In the genomic region with DNA sequence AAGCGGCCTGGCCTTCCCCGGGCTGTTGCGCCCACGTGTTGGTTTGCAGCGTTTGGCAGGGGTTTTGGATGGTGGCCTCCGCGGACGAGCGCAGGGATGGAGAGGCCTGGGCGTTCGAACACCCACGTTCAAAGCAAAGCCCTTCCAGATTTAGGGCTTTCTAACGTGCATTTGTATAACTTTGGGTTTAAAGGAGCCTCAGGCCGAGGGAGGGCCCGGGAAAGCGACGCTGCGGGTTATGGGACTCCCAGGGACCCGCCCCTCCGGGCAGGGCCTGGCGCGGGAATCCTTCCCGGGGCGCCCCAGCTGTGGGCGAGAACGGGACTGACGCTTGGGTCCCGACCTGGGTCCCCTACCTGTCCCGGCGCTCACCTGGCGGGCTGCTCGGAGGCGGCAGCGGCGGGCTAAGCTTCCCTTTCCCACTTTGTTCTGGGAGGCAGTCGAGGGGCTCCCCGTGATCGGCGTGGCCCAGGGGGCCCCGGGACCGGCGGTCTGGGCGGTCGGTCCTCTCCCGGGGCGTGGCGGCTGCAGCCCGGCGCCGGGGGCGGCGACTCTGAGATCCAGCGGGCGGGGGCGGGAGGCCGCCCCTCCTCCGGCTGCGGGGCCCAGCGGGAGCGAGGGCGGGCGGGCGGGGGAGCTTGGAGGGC, we compare ENCODE assay signal across 1 cellular context.
A peak's percentile ranks its signal among the peaks of the same experiment; 100 is the strongest.
TF ChIP-seq lines count a peak whose summit lies in the region.

A gene with protein sequence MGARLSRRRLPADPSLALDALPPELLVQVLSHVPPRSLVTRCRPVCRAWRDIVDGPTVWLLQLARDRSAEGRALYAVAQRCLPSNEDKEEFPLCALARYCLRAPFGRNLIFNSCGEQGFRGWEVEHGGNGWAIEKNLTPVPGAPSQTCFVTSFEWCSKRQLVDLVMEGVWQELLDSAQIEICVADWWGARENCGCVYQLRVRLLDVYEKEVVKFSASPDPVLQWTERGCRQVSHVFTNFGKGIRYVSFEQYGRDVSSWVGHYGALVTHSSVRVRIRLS (minus strand): TSS at position 529 of the 647 bp plus-strand sequence. CDS start 25,423 bp downstream, outside the sequence.

TF ChIP-seq in K562, 482 proteins besides CTCF, POLR2A, EP300 and RAD21 (continued from another document and continues in another):
- no peak for TF ChIP-seq TGIF2 (CRISPR knock-in tag; IDR thresholded peaks at IDR 0.05)
- 0 out of 2 replicates have a peak, but pooled peaks have one; percentile 3 for TF ChIP-seq CBFA2T2 (conservative IDR thresholded peaks at IDR 0.05)
- peak; percentile 42; the same call in 1 of the 2 replicates for TF ChIP-seq HDAC8 (tag; IDR thresholded peaks at IDR 0.05)
- TF ChIP-seq ZBTB17 (CRISPR knock-in tag; IDR thresholded peaks at IDR 0.05) = 0 out of 2 replicates have a peak, but pooled peaks have one; percentile 28
- TF ChIP-seq E2F3 (CRISPR knock-in tag; IDR thresholded peaks at IDR 0.05) = 0 out of 2 replicates have a peak, but pooled peaks have one; percentile 43
- TF ChIP-seq PHF8 (IDR thresholded peaks at IDR 0.05; ENCODE audit: borderline replicate concordance, low read length) = peak; percentile 77; the same call in 1 of the 2 replicates
- TF ChIP-seq, protein P1, sequence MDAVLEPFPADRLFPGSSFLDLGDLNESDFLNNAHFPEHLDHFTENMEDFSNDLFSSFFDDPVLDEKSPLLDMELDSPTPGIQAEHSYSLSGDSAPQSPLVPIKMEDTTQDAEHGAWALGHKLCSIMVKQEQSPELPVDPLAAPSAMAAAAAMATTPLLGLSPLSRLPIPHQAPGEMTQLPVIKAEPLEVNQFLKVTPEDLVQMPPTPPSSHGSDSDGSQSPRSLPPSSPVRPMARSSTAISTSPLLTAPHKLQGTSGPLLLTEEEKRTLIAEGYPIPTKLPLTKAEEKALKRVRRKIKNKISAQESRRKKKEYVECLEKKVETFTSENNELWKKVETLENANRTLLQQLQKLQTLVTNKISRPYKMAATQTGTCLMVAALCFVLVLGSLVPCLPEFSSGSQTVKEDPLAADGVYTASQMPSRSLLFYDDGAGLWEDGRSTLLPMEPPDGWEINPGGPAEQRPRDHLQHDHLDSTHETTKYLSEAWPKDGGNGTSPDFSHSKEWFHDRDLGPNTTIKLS (IDR thresholded peaks at IDR 0.05; ENCODE audit: borderline replicate concordance, low read depth) = 0 out of 2 replicates have a peak, but pooled peaks have one; percentile 35
- TF ChIP-seq, protein P2, sequence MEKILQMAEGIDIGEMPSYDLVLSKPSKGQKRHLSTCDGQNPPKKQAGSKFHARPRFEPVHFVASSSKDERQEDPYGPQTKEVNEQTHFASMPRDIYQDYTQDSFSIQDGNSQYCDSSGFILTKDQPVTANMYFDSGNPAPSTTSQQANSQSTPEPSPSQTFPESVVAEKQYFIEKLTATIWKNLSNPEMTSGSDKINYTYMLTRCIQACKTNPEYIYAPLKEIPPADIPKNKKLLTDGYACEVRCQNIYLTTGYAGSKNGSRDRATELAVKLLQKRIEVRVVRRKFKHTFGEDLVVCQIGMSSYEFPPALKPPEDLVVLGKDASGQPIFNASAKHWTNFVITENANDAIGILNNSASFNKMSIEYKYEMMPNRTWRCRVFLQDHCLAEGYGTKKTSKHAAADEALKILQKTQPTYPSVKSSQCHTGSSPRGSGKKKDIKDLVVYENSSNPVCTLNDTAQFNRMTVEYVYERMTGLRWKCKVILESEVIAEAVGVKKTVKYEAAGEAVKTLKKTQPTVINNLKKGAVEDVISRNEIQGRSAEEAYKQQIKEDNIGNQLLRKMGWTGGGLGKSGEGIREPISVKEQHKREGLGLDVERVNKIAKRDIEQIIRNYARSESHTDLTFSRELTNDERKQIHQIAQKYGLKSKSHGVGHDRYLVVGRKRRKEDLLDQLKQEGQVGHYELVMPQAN (IDR thresholded peaks at IDR 0.05; ENCODE audit: borderline replicate concordance) = peak; percentile 88; the same call in 1 of the 2 replicates
- TF ChIP-seq ZBTB1 (CRISPR knock-in tag; IDR thresholded peaks at IDR 0.05; ENCODE audit: borderline replicate concordance, low read depth) = peak; percentile 17; the same call in 1 of the 2 replicates
- 0 out of 2 replicates have a peak, but pooled peaks have one; percentile 48 for TF ChIP-seq NR3C1 (CRISPR knock-in tag; IDR thresholded peaks at IDR 0.05)
- TF ChIP-seq RFX1 (IDR thresholded peaks at IDR 0.05) = no peak
- peak in 1 of 2 experiments; percentile 92; a peak in 2 of 4 replicates for TF ChIP-seq HDAC1 (IDR thresholded peaks at IDR 0.05)
- peak; percentile 51; the same call in 1 of the 2 replicates for TF ChIP-seq SIN3B (IDR thresholded peaks at IDR 0.05; ENCODE audit: low read depth)
- TF ChIP-seq, protein P3, sequence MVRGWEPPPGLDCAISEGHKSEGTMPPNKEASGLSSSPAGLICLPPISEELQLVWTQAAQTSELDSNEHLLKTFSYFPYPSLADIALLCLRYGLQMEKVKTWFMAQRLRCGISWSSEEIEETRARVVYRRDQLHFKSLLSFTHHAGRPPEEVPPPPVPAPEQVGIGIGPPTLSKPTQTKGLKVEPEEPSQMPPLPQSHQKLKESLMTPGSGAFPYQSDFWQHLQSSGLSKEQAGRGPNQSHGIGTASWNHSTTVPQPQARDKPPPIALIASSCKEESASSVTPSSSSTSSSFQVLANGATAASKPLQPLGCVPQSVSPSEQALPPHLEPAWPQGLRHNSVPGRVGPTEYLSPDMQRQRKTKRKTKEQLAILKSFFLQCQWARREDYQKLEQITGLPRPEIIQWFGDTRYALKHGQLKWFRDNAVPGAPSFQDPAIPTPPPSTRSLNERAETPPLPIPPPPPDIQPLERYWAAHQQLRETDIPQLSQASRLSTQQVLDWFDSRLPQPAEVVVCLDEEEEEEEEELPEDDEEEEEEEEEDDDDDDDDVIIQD (CRISPR knock-in tag; IDR thresholded peaks at IDR 0.05) = no peak
- peak in 1 of 2 experiments; percentile 61; a peak in 1 of 4 replicates for TF ChIP-seq NONO (IDR thresholded peaks at IDR 0.05; ENCODE audit: low read depth in 2 of 2, low read length in 1 of 2)
- peak; percentile 79; the same call in 1 of the 2 replicates for TF ChIP-seq LCOR (CRISPR knock-in tag; IDR thresholded peaks at IDR 0.05)
- peak; percentile 64; the same call in 1 of the 2 replicates for TF ChIP-seq HDAC2 (IDR thresholded peaks at IDR 0.05)
- TF ChIP-seq ZNF507 (tag; conservative IDR thresholded peaks at IDR 0.05) = no peak
- no peak for TF ChIP-seq ZNF717 (CRISPR knock-in tag; IDR thresholded peaks at IDR 0.05)
- no peak for TF ChIP-seq ZNF347 (CRISPR knock-in tag; IDR thresholded peaks at IDR 0.05; ENCODE audit: low read depth)
- peak; percentile 32; the same call in 1 of the 2 replicates for TF ChIP-seq RAD51 (IDR thresholded peaks at IDR 0.05; ENCODE audit: borderline replicate concordance, low read depth)
- TF ChIP-seq CBFA2T3 (IDR thresholded peaks at IDR 0.05) = 0 out of 2 replicates have a peak, but pooled peaks have one; percentile 4
- TF ChIP-seq TBP (optimal IDR thresholded peaks at IDR 0.05; ENCODE audit: low read depth, low read length) = peak; percentile 13
- TF ChIP-seq MYC (IDR thresholded peaks at IDR 0.05; ENCODE audit: low read depth, low read length) = peak; percentile 81
- TF ChIP-seq MYC (CRISPR knock-in tag; IDR thresholded peaks at IDR 0.05; ENCODE audit: borderline replicate concordance, low read depth) = peak; percentile 34; the same call in 1 of the 2 replicates
- TF ChIP-seq SMAD4 (CRISPR knock-in tag; conservative IDR thresholded peaks at IDR 0.05) = 0 out of 2 replicates have a peak, but pooled peaks have one; percentile 50
- TF ChIP-seq, protein P4, sequence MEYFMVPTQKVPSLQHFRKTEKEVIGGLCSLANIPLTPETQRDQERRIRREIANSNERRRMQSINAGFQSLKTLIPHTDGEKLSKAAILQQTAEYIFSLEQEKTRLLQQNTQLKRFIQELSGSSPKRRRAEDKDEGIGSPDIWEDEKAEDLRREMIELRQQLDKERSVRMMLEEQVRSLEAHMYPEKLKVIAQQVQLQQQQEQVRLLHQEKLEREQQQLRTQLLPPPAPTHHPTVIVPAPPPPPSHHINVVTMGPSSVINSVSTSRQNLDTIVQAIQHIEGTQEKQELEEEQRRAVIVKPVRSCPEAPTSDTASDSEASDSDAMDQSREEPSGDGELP (CRISPR knock-in tag; IDR thresholded peaks at IDR 0.05; ENCODE audit: borderline replicate concordance) = peak; percentile 86
- TF ChIP-seq, protein P5, sequence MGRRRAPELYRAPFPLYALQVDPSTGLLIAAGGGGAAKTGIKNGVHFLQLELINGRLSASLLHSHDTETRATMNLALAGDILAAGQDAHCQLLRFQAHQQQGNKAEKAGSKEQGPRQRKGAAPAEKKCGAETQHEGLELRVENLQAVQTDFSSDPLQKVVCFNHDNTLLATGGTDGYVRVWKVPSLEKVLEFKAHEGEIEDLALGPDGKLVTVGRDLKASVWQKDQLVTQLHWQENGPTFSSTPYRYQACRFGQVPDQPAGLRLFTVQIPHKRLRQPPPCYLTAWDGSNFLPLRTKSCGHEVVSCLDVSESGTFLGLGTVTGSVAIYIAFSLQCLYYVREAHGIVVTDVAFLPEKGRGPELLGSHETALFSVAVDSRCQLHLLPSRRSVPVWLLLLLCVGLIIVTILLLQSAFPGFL (CRISPR knock-in tag; IDR thresholded peaks at IDR 0.05) = no peak
- no peak for TF ChIP-seq CBFB (CRISPR knock-in tag; IDR thresholded peaks at IDR 0.05)
- no peak for TF ChIP-seq JUNB (CRISPR knock-in tag; conservative IDR thresholded peaks at IDR 0.05)
- peak; percentile 47; the same call in 1 of the 2 replicates for TF ChIP-seq EGR1 (conservative IDR thresholded peaks at IDR 0.05)
- TF ChIP-seq SMC3 (conservative IDR thresholded peaks at IDR 0.05; ENCODE audit: insufficient read depth, low read depth, low read length) = no peak
- TF ChIP-seq PCBP1 (IDR thresholded peaks at IDR 0.05; ENCODE audit: low read depth, low read length, poor library complexity, severe bottlenecking) = peak; percentile 63
- TF ChIP-seq, protein P6, sequence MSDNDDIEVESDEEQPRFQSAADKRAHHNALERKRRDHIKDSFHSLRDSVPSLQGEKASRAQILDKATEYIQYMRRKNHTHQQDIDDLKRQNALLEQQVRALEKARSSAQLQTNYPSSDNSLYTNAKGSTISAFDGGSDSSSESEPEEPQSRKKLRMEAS (CRISPR knock-in tag; IDR thresholded peaks at IDR 0.05) = peak; percentile 90
- TF ChIP-seq, protein P7, sequence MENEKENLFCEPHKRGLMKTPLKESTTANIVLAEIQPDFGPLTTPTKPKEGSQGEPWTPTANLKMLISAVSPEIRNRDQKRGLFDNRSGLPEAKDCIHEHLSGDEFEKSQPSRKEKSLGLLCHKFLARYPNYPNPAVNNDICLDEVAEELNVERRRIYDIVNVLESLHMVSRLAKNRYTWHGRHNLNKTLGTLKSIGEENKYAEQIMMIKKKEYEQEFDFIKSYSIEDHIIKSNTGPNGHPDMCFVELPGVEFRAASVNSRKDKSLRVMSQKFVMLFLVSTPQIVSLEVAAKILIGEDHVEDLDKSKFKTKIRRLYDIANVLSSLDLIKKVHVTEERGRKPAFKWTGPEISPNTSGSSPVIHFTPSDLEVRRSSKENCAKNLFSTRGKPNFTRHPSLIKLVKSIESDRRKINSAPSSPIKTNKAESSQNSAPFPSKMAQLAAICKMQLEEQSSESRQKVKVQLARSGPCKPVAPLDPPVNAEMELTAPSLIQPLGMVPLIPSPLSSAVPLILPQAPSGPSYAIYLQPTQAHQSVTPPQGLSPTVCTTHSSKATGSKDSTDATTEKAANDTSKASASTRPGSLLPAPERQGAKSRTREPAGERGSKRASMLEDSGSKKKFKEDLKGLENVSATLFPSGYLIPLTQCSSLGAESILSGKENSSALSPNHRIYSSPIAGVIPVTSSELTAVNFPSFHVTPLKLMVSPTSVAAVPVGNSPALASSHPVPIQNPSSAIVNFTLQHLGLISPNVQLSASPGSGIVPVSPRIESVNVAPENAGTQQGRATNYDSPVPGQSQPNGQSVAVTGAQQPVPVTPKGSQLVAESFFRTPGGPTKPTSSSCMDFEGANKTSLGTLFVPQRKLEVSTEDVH (IDR thresholded peaks at IDR 0.05; ENCODE audit: low read depth, partially characterized antibody) = peak; percentile 77
- TF ChIP-seq, protein P8, sequence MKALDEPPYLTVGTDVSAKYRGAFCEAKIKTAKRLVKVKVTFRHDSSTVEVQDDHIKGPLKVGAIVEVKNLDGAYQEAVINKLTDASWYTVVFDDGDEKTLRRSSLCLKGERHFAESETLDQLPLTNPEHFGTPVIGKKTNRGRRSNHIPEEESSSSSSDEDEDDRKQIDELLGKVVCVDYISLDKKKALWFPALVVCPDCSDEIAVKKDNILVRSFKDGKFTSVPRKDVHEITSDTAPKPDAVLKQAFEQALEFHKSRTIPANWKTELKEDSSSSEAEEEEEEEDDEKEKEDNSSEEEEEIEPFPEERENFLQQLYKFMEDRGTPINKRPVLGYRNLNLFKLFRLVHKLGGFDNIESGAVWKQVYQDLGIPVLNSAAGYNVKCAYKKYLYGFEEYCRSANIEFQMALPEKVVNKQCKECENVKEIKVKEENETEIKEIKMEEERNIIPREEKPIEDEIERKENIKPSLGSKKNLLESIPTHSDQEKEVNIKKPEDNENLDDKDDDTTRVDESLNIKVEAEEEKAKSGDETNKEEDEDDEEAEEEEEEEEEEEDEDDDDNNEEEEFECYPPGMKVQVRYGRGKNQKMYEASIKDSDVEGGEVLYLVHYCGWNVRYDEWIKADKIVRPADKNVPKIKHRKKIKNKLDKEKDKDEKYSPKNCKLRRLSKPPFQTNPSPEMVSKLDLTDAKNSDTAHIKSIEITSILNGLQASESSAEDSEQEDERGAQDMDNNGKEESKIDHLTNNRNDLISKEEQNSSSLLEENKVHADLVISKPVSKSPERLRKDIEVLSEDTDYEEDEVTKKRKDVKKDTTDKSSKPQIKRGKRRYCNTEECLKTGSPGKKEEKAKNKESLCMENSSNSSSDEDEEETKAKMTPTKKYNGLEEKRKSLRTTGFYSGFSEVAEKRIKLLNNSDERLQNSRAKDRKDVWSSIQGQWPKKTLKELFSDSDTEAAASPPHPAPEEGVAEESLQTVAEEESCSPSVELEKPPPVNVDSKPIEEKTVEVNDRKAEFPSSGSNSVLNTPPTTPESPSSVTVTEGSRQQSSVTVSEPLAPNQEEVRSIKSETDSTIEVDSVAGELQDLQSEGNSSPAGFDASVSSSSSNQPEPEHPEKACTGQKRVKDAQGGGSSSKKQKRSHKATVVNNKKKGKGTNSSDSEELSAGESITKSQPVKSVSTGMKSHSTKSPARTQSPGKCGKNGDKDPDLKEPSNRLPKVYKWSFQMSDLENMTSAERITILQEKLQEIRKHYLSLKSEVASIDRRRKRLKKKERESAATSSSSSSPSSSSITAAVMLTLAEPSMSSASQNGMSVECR (CRISPR knock-in tag; IDR thresholded peaks at IDR 0.05) = peak; percentile 81
- TF ChIP-seq NR2C2 (CRISPR knock-in tag; IDR thresholded peaks at IDR 0.05) = no peak
- TF ChIP-seq NR2C2 (tag; IDR thresholded peaks at IDR 0.05) = peak; percentile 56
- 0 out of 2 replicates have a peak, but pooled peaks have one; percentile 70 for TF ChIP-seq ZNF589 (CRISPR knock-in tag; IDR thresholded peaks at IDR 0.05; ENCODE audit: low read depth)
- TF ChIP-seq SIN3A (IDR thresholded peaks at IDR 0.05; ENCODE audit: borderline replicate concordance in 2 of 2, control insufficient read depth in 1 of 2, low read depth in 2 of 2, low read length in 2 of 2) = peak; percentile 66 to 90; a peak in 3 of 4 replicates
- TF ChIP-seq POLR2AphosphoS2 (IDR thresholded peaks at IDR 0.05; ENCODE audit: low read length) = no peak
- peak; percentile 81 for TF ChIP-seq POLR2G (IDR thresholded peaks at IDR 0.05; ENCODE audit: low read depth, low read length)
- no peak for TF ChIP-seq MAFF (IDR thresholded peaks at IDR 0.05; ENCODE audit: low read length)
- peak; percentile 68; the same call in 1 of the 2 replicates for TF ChIP-seq CXXC5 (CRISPR knock-in tag; IDR thresholded peaks at IDR 0.05)
- no peak for TF ChIP-seq ZNF644 (tag; IDR thresholded peaks at IDR 0.05; ENCODE audit: low read depth)
- no peak for TF ChIP-seq KAT2B (IDR thresholded peaks at IDR 0.05; ENCODE audit: low read depth, low read length)
- TF ChIP-seq KDM1A (IDR thresholded peaks at IDR 0.05) = peak in 1 of 2 experiments; percentile 27; a peak in 1 of 4 replicates
- no peak for TF ChIP-seq ZNF143 (CRISPR knock-in tag; IDR thresholded peaks at IDR 0.05)
- TF ChIP-seq ZNF282 (CRISPR knock-in tag; IDR thresholded peaks at IDR 0.05) = no peak
